Comparison of ENCODE assay signal across 1 cellular context in the genomic region with DNA sequence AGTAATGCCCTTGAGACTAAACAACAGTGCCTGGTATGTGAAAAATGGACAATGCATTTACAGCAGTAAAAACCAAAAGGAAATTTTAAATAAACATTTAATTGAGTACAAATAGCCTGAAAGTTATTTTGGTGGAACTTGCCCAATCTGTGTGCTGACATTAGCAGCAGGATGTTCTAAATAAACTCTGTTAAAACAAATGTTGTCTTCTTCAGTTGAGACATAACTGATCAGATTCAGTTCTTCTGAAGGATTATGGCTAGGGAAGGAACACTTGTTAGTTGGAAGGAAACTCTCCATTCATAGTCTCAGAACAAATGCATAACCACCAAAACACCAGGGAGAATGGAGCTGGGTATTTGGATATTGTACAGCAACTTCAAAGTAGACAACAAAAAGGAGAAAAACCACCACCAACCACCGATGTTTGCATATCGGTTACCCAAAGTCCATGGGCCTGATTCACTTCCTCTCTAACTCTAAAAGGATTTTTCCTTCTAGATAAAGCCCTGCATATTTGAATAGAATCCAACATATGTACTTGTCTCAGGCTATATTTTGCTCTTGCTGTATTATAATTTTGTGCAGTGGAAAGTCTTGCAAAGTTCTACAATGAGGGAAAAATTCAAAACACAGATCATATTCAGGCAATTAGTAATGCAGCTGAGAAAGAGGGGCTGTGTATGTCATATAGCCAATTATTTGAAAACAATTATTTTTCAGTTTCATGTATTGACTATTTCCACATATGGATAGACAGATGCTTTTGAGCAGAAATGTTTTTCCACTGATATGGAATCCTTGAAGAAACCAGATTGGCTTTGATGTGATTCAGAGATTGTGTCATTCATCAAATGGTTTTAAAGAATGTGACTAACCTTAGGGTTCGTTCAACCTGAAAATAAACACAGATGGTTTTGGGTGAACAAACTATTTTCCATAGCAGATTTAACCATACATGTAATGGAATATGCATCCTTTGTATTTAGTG.
TF ChIP-seq lines count a peak whose summit lies in the region.

No MANE protein-coding gene starts in this region.

TF ChIP-seq in HepG2, 621 proteins besides CTCF, POLR2A, EP300 and RAD21 (continued from another document and continues in another):
- TF ChIP-seq, protein P1, sequence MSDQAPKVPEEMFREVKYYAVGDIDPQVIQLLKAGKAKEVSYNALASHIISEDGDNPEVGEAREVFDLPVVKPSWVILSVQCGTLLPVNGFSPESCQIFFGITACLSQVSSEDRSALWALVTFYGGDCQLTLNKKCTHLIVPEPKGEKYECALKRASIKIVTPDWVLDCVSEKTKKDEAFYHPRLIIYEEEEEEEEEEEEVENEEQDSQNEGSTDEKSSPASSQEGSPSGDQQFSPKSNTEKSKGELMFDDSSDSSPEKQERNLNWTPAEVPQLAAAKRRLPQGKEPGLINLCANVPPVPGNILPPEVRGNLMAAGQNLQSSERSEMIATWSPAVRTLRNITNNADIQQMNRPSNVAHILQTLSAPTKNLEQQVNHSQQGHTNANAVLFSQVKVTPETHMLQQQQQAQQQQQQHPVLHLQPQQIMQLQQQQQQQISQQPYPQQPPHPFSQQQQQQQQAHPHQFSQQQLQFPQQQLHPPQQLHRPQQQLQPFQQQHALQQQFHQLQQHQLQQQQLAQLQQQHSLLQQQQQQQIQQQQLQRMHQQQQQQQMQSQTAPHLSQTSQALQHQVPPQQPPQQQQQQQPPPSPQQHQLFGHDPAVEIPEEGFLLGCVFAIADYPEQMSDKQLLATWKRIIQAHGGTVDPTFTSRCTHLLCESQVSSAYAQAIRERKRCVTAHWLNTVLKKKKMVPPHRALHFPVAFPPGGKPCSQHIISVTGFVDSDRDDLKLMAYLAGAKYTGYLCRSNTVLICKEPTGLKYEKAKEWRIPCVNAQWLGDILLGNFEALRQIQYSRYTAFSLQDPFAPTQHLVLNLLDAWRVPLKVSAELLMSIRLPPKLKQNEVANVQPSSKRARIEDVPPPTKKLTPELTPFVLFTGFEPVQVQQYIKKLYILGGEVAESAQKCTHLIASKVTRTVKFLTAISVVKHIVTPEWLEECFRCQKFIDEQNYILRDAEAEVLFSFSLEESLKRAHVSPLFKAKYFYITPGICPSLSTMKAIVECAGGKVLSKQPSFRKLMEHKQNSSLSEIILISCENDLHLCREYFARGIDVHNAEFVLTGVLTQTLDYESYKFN (CRISPR knock-in tag; conservative IDR thresholded peaks at IDR 0.05): peak; percentile 93
- TF ChIP-seq ZNF713 (CRISPR knock-in tag; IDR thresholded peaks at IDR 0.05) (no peak), TP53 (CRISPR knock-in tag; conservative IDR thresholded peaks at IDR 0.05) (no peak), SIX4 (CRISPR knock-in tag; IDR thresholded peaks at IDR 0.05) (peak; percentile 27; the same call in 1 of the 2 replicates), ZNF207 (IDR thresholded peaks at IDR 0.05; ENCODE audit: borderline replicate concordance) (no peak), ZNF703 (CRISPR knock-in tag; IDR thresholded peaks at IDR 0.05; ENCODE audit: borderline replicate concordance) (no peak), HMG20A (CRISPR knock-in tag; IDR thresholded peaks at IDR 0.05; ENCODE audit: borderline replicate concordance) (peak; percentile 92), ETV6 (CRISPR knock-in tag; conservative IDR thresholded peaks at IDR 0.05) (no peak), ZNF501 (CRISPR knock-in tag; IDR thresholded peaks at IDR 0.05) (no peak), ZNF367 (CRISPR knock-in tag; IDR thresholded peaks at IDR 0.05; ENCODE audit: borderline replicate concordance) (no peak), GATAD1 (CRISPR knock-in tag; IDR thresholded peaks at IDR 0.05) (peak; percentile 37; the same call in 1 of the 2 replicates), ZNF224 (CRISPR knock-in tag; IDR thresholded peaks at IDR 0.05) (no peak), KLF16 (CRISPR knock-in tag; IDR thresholded peaks at IDR 0.05) (peak in 1 of 2 experiments; percentile 49; a peak in 2 of 4 replicates), PPARG (CRISPR knock-in tag; conservative IDR thresholded peaks at IDR 0.05) (no peak), KDM2A (CRISPR knock-in tag; IDR thresholded peaks at IDR 0.05; ENCODE audit: borderline replicate concordance, low read depth) (no peak), ZNF746 (CRISPR knock-in tag; IDR thresholded peaks at IDR 0.05) (no peak), DR1 (CRISPR knock-in tag; IDR thresholded peaks at IDR 0.05) (no peak), ZNF773 (CRISPR knock-in tag; IDR thresholded peaks at IDR 0.05; ENCODE audit: borderline replicate concordance) (no peak), KLF6 (CRISPR knock-in tag; IDR thresholded peaks at IDR 0.05) (0 out of 2 replicates have a peak, but pooled peaks have one; percentile 33), TEAD3 (CRISPR knock-in tag; optimal IDR thresholded peaks at IDR 0.05; ENCODE audit: borderline replicate concordance) (peak; percentile 78), KDM3A (CRISPR knock-in tag; IDR thresholded peaks at IDR 0.05; ENCODE audit: low read depth) (no peak), ZNF160 (CRISPR knock-in tag; IDR thresholded peaks at IDR 0.05) (no peak), ZFP1 (CRISPR knock-in tag; IDR thresholded peaks at IDR 0.05) (no peak; the same call in 1 of the 2 replicates), SP4 (CRISPR knock-in tag; IDR thresholded peaks at IDR 0.05) (no peak), PHF5A (CRISPR knock-in tag; IDR thresholded peaks at IDR 0.05; ENCODE audit: low read depth, unreplicated experiment) (no peak), TBX2 (CRISPR knock-in tag; IDR thresholded peaks at IDR 0.05; ENCODE audit: borderline replicate concordance) (peak; percentile 46; the same call in 1 of the 2 replicates), HDAC6 (IDR thresholded peaks at IDR 0.05; ENCODE audit: low read depth, low read length) (no peak)
- TF ChIP-seq, protein P2, sequence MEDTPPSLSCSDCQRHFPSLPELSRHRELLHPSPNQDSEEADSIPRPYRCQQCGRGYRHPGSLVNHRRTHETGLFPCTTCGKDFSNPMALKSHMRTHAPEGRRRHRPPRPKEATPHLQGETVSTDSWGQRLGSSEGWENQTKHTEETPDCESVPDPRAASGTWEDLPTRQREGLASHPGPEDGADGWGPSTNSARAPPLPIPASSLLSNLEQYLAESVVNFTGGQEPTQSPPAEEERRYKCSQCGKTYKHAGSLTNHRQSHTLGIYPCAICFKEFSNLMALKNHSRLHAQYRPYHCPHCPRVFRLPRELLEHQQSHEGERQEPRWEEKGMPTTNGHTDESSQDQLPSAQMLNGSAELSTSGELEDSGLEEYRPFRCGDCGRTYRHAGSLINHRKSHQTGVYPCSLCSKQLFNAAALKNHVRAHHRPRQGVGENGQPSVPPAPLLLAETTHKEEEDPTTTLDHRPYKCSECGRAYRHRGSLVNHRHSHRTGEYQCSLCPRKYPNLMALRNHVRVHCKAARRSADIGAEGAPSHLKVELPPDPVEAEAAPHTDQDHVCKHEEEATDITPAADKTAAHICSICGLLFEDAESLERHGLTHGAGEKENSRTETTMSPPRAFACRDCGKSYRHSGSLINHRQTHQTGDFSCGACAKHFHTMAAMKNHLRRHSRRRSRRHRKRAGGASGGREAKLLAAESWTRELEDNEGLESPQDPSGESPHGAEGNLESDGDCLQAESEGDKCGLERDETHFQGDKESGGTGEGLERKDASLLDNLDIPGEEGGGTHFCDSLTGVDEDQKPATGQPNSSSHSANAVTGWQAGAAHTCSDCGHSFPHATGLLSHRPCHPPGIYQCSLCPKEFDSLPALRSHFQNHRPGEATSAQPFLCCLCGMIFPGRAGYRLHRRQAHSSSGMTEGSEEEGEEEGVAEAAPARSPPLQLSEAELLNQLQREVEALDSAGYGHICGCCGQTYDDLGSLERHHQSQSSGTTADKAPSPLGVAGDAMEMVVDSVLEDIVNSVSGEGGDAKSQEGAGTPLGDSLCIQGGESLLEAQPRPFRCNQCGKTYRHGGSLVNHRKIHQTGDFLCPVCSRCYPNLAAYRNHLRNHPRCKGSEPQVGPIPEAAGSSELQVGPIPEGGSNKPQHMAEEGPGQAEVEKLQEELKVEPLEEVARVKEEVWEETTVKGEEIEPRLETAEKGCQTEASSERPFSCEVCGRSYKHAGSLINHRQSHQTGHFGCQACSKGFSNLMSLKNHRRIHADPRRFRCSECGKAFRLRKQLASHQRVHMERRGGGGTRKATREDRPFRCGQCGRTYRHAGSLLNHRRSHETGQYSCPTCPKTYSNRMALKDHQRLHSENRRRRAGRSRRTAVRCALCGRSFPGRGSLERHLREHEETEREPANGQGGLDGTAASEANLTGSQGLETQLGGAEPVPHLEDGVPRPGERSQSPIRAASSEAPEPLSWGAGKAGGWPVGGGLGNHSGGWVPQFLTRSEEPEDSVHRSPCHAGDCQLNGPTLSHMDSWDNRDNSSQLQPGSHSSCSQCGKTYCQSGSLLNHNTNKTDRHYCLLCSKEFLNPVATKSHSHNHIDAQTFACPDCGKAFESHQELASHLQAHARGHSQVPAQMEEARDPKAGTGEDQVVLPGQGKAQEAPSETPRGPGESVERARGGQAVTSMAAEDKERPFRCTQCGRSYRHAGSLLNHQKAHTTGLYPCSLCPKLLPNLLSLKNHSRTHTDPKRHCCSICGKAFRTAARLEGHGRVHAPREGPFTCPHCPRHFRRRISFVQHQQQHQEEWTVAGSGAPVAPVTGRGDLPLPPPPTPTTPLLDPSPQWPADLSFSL (CRISPR knock-in tag; IDR thresholded peaks at IDR 0.05): no peak
- TF ChIP-seq, protein P3, sequence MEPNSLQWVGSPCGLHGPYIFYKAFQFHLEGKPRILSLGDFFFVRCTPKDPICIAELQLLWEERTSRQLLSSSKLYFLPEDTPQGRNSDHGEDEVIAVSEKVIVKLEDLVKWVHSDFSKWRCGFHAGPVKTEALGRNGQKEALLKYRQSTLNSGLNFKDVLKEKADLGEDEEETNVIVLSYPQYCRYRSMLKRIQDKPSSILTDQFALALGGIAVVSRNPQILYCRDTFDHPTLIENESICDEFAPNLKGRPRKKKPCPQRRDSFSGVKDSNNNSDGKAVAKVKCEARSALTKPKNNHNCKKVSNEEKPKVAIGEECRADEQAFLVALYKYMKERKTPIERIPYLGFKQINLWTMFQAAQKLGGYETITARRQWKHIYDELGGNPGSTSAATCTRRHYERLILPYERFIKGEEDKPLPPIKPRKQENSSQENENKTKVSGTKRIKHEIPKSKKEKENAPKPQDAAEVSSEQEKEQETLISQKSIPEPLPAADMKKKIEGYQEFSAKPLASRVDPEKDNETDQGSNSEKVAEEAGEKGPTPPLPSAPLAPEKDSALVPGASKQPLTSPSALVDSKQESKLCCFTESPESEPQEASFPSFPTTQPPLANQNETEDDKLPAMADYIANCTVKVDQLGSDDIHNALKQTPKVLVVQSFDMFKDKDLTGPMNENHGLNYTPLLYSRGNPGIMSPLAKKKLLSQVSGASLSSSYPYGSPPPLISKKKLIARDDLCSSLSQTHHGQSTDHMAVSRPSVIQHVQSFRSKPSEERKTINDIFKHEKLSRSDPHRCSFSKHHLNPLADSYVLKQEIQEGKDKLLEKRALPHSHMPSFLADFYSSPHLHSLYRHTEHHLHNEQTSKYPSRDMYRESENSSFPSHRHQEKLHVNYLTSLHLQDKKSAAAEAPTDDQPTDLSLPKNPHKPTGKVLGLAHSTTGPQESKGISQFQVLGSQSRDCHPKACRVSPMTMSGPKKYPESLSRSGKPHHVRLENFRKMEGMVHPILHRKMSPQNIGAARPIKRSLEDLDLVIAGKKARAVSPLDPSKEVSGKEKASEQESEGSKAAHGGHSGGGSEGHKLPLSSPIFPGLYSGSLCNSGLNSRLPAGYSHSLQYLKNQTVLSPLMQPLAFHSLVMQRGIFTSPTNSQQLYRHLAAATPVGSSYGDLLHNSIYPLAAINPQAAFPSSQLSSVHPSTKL (CRISPR knock-in tag; IDR thresholded peaks at IDR 0.05): peak; percentile 83
- TF ChIP-seq, protein P4, sequence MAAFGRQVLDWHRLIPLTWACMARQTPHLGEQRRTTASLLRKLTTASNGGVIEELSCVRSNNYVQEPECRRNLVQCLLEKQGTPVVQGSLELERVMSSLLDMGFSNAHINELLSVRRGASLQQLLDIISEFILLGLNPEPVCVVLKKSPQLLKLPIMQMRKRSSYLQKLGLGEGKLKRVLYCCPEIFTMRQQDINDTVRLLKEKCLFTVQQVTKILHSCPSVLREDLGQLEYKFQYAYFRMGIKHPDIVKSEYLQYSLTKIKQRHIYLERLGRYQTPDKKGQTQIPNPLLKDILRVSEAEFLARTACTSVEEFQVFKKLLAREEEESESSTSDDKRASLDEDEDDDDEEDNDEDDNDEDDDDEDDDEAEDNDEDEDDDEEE (CRISPR knock-in tag; IDR thresholded peaks at IDR 0.05): no peak
- TF ChIP-seq, protein P5, sequence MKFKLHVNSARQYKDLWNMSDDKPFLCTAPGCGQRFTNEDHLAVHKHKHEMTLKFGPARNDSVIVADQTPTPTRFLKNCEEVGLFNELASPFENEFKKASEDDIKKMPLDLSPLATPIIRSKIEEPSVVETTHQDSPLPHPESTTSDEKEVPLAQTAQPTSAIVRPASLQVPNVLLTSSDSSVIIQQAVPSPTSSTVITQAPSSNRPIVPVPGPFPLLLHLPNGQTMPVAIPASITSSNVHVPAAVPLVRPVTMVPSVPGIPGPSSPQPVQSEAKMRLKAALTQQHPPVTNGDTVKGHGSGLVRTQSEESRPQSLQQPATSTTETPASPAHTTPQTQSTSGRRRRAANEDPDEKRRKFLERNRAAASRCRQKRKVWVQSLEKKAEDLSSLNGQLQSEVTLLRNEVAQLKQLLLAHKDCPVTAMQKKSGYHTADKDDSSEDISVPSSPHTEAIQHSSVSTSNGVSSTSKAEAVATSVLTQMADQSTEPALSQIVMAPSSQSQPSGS (CRISPR knock-in tag; IDR thresholded peaks at IDR 0.05): no peak; the same call in 1 of the 2 replicates
- TF ChIP-seq, protein P6, sequence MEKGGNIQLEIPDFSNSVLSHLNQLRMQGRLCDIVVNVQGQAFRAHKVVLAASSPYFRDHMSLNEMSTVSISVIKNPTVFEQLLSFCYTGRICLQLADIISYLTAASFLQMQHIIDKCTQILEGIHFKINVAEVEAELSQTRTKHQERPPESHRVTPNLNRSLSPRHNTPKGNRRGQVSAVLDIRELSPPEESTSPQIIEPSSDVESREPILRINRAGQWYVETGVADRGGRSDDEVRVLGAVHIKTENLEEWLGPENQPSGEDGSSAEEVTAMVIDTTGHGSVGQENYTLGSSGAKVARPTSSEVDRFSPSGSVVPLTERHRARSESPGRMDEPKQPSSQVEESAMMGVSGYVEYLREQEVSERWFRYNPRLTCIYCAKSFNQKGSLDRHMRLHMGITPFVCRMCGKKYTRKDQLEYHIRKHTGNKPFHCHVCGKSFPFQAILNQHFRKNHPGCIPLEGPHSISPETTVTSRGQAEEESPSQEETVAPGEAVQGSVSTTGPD (CRISPR knock-in tag; IDR thresholded peaks at IDR 0.05): peak; percentile 92
- TF ChIP-seq, protein P7, sequence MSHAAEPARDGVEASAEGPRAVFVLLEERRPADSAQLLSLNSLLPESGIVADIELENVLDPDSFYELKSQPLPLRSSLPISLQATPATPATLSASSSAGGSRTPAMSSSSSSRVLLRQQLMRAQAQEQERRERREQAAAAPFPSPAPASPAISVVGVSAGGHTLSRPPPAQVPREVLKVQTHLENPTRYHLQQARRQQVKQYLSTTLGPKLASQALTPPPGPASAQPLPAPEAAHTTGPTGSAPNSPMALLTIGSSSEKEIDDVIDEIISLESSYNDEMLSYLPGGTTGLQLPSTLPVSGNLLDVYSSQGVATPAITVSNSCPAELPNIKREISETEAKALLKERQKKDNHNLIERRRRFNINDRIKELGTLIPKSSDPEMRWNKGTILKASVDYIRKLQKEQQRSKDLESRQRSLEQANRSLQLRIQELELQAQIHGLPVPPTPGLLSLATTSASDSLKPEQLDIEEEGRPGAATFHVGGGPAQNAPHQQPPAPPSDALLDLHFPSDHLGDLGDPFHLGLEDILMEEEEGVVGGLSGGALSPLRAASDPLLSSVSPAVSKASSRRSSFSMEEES (CRISPR knock-in tag; IDR thresholded peaks at IDR 0.05): peak; percentile 37; the same call in 1 of the 2 replicates
